Comparison of ENCODE assay signal across 10 cellular contexts in genomic region chr4:80471701-80472100, GRCh38.
DNase-seq lines count a peak whose midpoint lies in the region; ATAC-seq and TF ChIP-seq lines count a peak whose summit lies in the region.
"Had no signal": no experiment of that assay in that cellular context is flagged by ENCODE, and none has a peak within 500 bp of the region (broad histone marks: within the 10 kb centered on the region; RNA-seq: fewer than 3 reads in every experiment).

No MANE protein-coding gene starts in this region.

- peak overlapping the region; percentile 92 for H3K4me2 ChIP-seq in mammary epithelial cell (ENCODE audit: insufficient read depth, low read depth, low read length)

- in situ Hi-C loops in mammary epithelial cell (cut with MboI; ENCODE audit: low sequenced_read_pairs in 2 of 2) (no loop called here), G401 (cut with HindIII; ENCODE audit: low sequenced_read_pairs) (no loop called here)

- H3K27me3 ChIP-seq in mammary epithelial cell (ENCODE audit: insufficient read depth, low read length) (no peaks in the 10 kb centered on the region), muscle layer of colon (ENCODE audit: control insufficient read depth in 1 of 2, insufficient read depth in 2 of 2, low read length in 2 of 2) (no peaks in the 10 kb centered on the region)

- ATAC-seq in HG03108 (IDR thresholded peaks at IDR 0.05; ENCODE audit: unreplicated experiment) (no peak), GM18519 (IDR thresholded peaks at IDR 0.05; ENCODE audit: low FRiP score, unreplicated experiment) (no peak)

- no peaks in the 10 kb centered on the region for H4K20me1 ChIP-seq in mammary epithelial cell (ENCODE audit: insufficient read depth, low read length)

- peaks cover 3% of the 10 kb centered on the region for H3K4me1 ChIP-seq in mammary epithelial cell (ENCODE audit: insufficient read depth, low read length)
- peaks cover 2% of the 10 kb centered on the region for H3K4me1 ChIP-seq in muscle layer of colon (ENCODE audit: insufficient read depth, low read length)

- H3K36me3 ChIP-seq in mammary epithelial cell (ENCODE audit: insufficient read depth, low read length) (no peaks in the 10 kb centered on the region), muscle layer of colon (ENCODE audit: insufficient read depth, low read length) (no peaks in the 10 kb centered on the region)

- no peak overlapping the region for H3K27ac ChIP-seq in mammary epithelial cell (ENCODE audit: insufficient read depth, low read depth, low read length)
- peak overlapping the region; percentile 42 for H3K27ac ChIP-seq in muscle layer of colon (ENCODE audit: low read depth, low read length)
- H3K27ac ChIP-seq: epithelial cell of prostate had no signal

- 11% methylated on average over 9 of the region's 9 CpGs for WGBS in mammary epithelial cell (ENCODE audit: low coverage, missing lambda C conversion rate)

- H2AFZ ChIP-seq in mammary epithelial cell (ENCODE audit: low read depth, low read length): peak overlapping the region; percentile 87

- peak overlapping the region; percentile 9 to 25 (median 21) for H3K4me3 ChIP-seq in mammary epithelial cell (replicated peaks in 1 of 3; ENCODE audit: insufficient read depth in 1 of 3, low read depth in 2 of 3, low read length in 3 of 3)
- peak overlapping the region in 1 of 2 donors; percentile 41 for H3K4me3 ChIP-seq in muscle layer of colon (ENCODE audit: low read depth in 1 of 2, low read length in 2 of 2)

- H3K79me2 ChIP-seq in mammary epithelial cell (ENCODE audit: insufficient read depth, low read length): no peaks in the 10 kb centered on the region

- peak; percentile 54 for DNase-seq in DMS79 treated with DMSO at 0.1 percent for 48 hours (lab: John Stamatoyannopoulos, UW)
- peak; percentile 70 to 83 for DNase-seq in NCI-H2081 (lab: John Stamatoyannopoulos, UW)
- DNase-seq in mammary epithelial cell: peak; percentile 44
- no peak for DNase-seq in GM10248 (ENCODE audit: extremely low spot score)
- no peak for DNase-seq in G401 (ENCODE audit: low spot score)
- DNase-seq: DND-41 had no signal

- H3K9me3 ChIP-seq in mammary epithelial cell (replicated peaks; ENCODE audit: insufficient read depth, low read length) (no peaks in the 10 kb centered on the region), muscle layer of colon (ENCODE audit: low read length) (no peaks in the 10 kb centered on the region)

- no peak overlapping the region for H3K9ac ChIP-seq in mammary epithelial cell (ENCODE audit: insufficient read depth, low read length)
- no peak overlapping the region for H3K9ac ChIP-seq in muscle layer of colon (ENCODE audit: low read length)

- intact Hi-C loops in mammary epithelial cell (cut with micrococcal nuclease): no loop called here

- CTCF ChIA-PET in mammary epithelial cell (lab: Charles Lee; ENCODE audit: low non-redundant PET): no interaction called here
- CTCF ChIA-PET in GM10248 (lab: Yijun Ruan, JAX): no interaction called here

- BruUV-seq in mammary epithelial cell (replicated peaks; lab: Mats Ljungman, UMichigan): no TSS peak

- POLR2A ChIA-PET in GM10248 (lab: Yijun Ruan, JAX): no interaction called here

- no peak for TF ChIP-seq CTCF in mammary epithelial cell (conservative IDR thresholded peaks at IDR 0.05 in 1 of 2, IDR thresholded peaks at IDR 0.05 in 1 of 2; ENCODE audit: extremely low read depth in 1 of 2, insufficient read depth in 1 of 2, low read depth in 1 of 2, low read length in 2 of 2)
- no peak for TF ChIP-seq CTCF in GM10248 (IDR thresholded peaks at IDR 0.05; ENCODE audit: control extremely low read depth, extremely low read depth, low read depth, missing control alignments)

- dilution Hi-C loops in mammary epithelial cell (cut with HindIII; ENCODE audit: low sequenced_read_pairs): no loop called here

Comparison
In these comparisons a context has a peak if more than half of its experiments do, and no peak if none do; other contexts are left out.
1. DNase-seq: peak in DMS79 treated with DMSO at 0.1 percent for 48 hours (single experiment), NCI-H2081 (2 of 2) and mammary epithelial cell (single experiment); none in GM10248 (single experiment) and G401 (single experiment).